ENCODE assay signal across 18 cellular contexts in genomic region chr6:153436346-153436745, GRCh38.
"Had no signal": no experiment of that assay in that cellular context is flagged by ENCODE, and none has a peak within 500 bp of the region (broad histone marks: within the 10 kb centered on the region; RNA-seq: fewer than 3 reads in every experiment).

No MANE protein-coding gene starts in this region.

- DNase-seq: activated CD4-positive, alpha-beta T cell treated with anti-CD3 and anti-CD28 coated beads, Interleukin-2, amount 10 ng/mL, durations not matched to agents 24 days and 14 days; activated CD4-positive, CD25-positive, alpha-beta regulatory T cell; activated CD8-positive, alpha-beta memory T cell treated with anti-CD3 and anti-CD28 coated beads, Interleukin-2, amount 50 U/mL, for 48 hours; activated gamma-delta T cell; activated T-cell treated with anti-CD3 and anti-CD28 coated beads, Interleukin-2, amount 50 U/mL, for 72 hours; cortex of kidney; effector CD8-positive, alpha-beta T cell; left cardiac atrium; lower lobe of right lung; midbrain; psoas muscle; right lobe of liver; stimulated activated naive CD8-positive, alpha-beta T cell treated with anti-CD3 and anti-CD28 coated beads, Interleukin-15, Interleukin-2, amounts not matched to agents 100 U/mL and 50 U/mL, for 24 hours had no signal

- H3K9me3 ChIP-seq: lower lobe of right lung, psoas muscle, right lobe of liver had no signal

- H3K4me3 Mint-ChIP-seq: activated CD4-positive, alpha-beta T cell treated with anti-CD3 and anti-CD28 coated beads, Interleukin-2, amount 10 ng/mL, durations not matched to agents 24 days and 14 days; activated naive CD8-positive, alpha-beta T cell; activated T-cell treated with anti-CD3 and anti-CD28 coated beads, Interleukin-2, amount 50 U/mL, for 72 hours; brain; type B pancreatic cell had no signal

- FAIRE-seq: frontal cortex, TTC549 had no signal

- H3K4me3 ChIP-seq: lower lobe of right lung, psoas muscle, right lobe of liver had no signal

- H3K27ac ChIP-seq: lower lobe of right lung, psoas muscle, right lobe of liver had no signal

- H3K36me3 Mint-ChIP-seq: activated naive CD8-positive, alpha-beta T cell; brain; type B pancreatic cell had no signal

- ATAC-seq: activated T-cell treated with anti-CD3 and anti-CD28 coated beads, Interleukin-2, amount 50 U/mL, for 72 hours; lower lobe of right lung; psoas muscle; right lobe of liver; stimulated activated naive CD8-positive, alpha-beta T cell treated with anti-CD3 and anti-CD28 coated beads, Interleukin-15, Interleukin-2, amounts not matched to agents 100 U/mL and 50 U/mL, for 24 hours had no signal

- H3K27ac Mint-ChIP-seq: activated CD4-positive, alpha-beta T cell treated with anti-CD3 and anti-CD28 coated beads, Interleukin-2, amount 10 ng/mL, durations not matched to agents 24 days and 14 days; activated naive CD8-positive, alpha-beta T cell; activated T-cell treated with anti-CD3 and anti-CD28 coated beads, Interleukin-2, amount 50 U/mL, for 72 hours; brain; type B pancreatic cell had no signal

- H3K4me1 Mint-ChIP-seq: activated CD4-positive, alpha-beta T cell treated with anti-CD3 and anti-CD28 coated beads, Interleukin-2, amount 10 ng/mL, durations not matched to agents 24 days and 14 days had no signal

- H3K36me3 ChIP-seq: lower lobe of right lung, right lobe of liver had no signal

- H3K27me3 Mint-ChIP-seq: activated CD4-positive, alpha-beta T cell treated with anti-CD3 and anti-CD28 coated beads, Interleukin-2, amount 10 ng/mL, durations not matched to agents 24 days and 14 days; activated naive CD8-positive, alpha-beta T cell; brain had no signal

- H3K9me3 Mint-ChIP-seq: activated CD4-positive, alpha-beta T cell treated with anti-CD3 and anti-CD28 coated beads, Interleukin-2, amount 10 ng/mL, durations not matched to agents 24 days and 14 days; activated T-cell treated with anti-CD3 and anti-CD28 coated beads, Interleukin-2, amount 50 U/mL, for 72 hours; brain; type B pancreatic cell had no signal

- H3K27me3 ChIP-seq: right lobe of liver had no signal

- H3K4me1 ChIP-seq: lower lobe of right lung, psoas muscle, right lobe of liver had no signal
